1 cellular context compared by ENCODE assay signal in the genomic region with DNA sequence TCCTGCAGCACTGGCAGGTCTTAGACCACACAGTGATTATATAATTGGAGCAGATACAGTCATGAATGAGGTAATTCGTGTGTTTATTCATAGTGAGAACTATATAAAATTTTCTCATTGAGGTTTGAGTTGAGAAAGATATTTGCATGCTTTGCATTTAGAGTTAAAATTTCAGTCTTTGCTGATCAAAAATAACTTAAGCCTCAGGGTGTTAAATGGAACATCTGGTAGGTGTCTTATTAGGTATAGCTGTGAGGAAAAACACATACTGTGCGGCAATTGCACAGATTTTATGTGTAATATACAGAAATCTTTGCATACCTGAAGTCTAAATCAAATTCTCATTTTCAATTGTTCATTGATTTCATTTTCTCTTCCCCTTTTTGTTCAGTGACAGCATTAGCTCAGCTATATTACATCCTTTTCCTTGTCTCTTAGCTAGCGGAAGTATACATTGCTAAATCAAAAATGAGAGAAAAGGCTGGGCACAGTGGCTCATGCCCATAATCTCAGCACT.
TF ChIP-seq lines count a peak whose summit lies in the region.

No MANE protein-coding gene starts in this region.

TF ChIP-seq in GM12878, 131 proteins besides CTCF, POLR2A, EP300 and RAD21 (continued from another document and continues in another):
- TF ChIP-seq CEBPB (IDR thresholded peaks at IDR 0.05; ENCODE audit: borderline replicate concordance in 1 of 2, low read depth in 2 of 2, low read length in 2 of 2) (no peak), PML (IDR thresholded peaks at IDR 0.05; ENCODE audit: low read length) (peak; percentile 59; the same call in 1 of the 2 replicates), IKZF2 (IDR thresholded peaks at IDR 0.05) (no peak), BRCA1 (IDR thresholded peaks at IDR 0.05; ENCODE audit: low read depth, low read length) (no peak), TBL1XR1 (IDR thresholded peaks at IDR 0.05; ENCODE audit: low read depth, low read length) (0 out of 2 replicates have a peak, but pooled peaks have one; percentile 24), ATF2 (IDR thresholded peaks at IDR 0.05; ENCODE audit: low read length) (peak; percentile 88), RBBP5 (conservative IDR thresholded peaks at IDR 0.05) (no peak), E4F1 (IDR thresholded peaks at IDR 0.05; ENCODE audit: borderline replicate concordance, partially characterized antibody) (no peak), MXI1 (IDR thresholded peaks at IDR 0.05; ENCODE audit: low read depth, low read length) (peak; percentile 51; the same call in 1 of the 2 replicates), ATF7 (IDR thresholded peaks at IDR 0.05; ENCODE audit: low read depth) (peak; percentile 87), RFX5 (IDR thresholded peaks at IDR 0.05; ENCODE audit: low read depth, low read length) (no peak), SMARCA5 (IDR thresholded peaks at IDR 0.05) (no peak), NFIC (IDR thresholded peaks at IDR 0.05; ENCODE audit: low read depth, low read length) (peak; percentile 89), MTA2 (IDR thresholded peaks at IDR 0.05; ENCODE audit: low read depth) (peak; percentile 49; the same call in 1 of the 2 replicates), SPI1 (IDR thresholded peaks at IDR 0.05; ENCODE audit: borderline replicate concordance, insufficient read depth, low read depth, low read length) (peak; percentile 95), MEF2A (IDR thresholded peaks at IDR 0.05; ENCODE audit: insufficient read depth, low read depth, low read length) (0 out of 2 replicates have a peak, but pooled peaks have one; percentile 37), ZBTB11 (CRISPR knock-in tag; IDR thresholded peaks at IDR 0.05) (no peak), ZNF274 (IDR thresholded peaks at IDR 0.05; ENCODE audit: insufficient read depth, insufficient read length) (no peak), ESRRA (IDR thresholded peaks at IDR 0.05; ENCODE audit: low read length) (no peak), ZBED1 (IDR thresholded peaks at IDR 0.05; ENCODE audit: borderline replicate concordance) (no peak), BMI1 (IDR thresholded peaks at IDR 0.05; ENCODE audit: borderline replicate concordance) (no peak), TCF7 (IDR thresholded peaks at IDR 0.05; ENCODE audit: borderline replicate concordance) (0 out of 2 replicates have a peak, but pooled peaks have one; percentile 3), E2F4 (IDR thresholded peaks at IDR 0.05; ENCODE audit: low read depth, low read length) (no peak), RCOR1 (conservative IDR thresholded peaks at IDR 0.05; ENCODE audit: low read depth, low read length) (peak; percentile 64; the same call in 1 of the 2 replicates), MLLT1 (IDR thresholded peaks at IDR 0.05) (no peak), SRF (IDR thresholded peaks at IDR 0.05; ENCODE audit: low read depth in 2 of 2, low read length in 2 of 2) (no peak), ZNF217 (IDR thresholded peaks at IDR 0.05) (no peak), MTA3 (IDR thresholded peaks at IDR 0.05; ENCODE audit: borderline replicate concordance, low read length) (peak; percentile 65; the same call in 1 of the 2 replicates), RAD51 (IDR thresholded peaks at IDR 0.05) (no peak), CUX1 (IDR thresholded peaks at IDR 0.05; ENCODE audit: insufficient replicate concordance, low read depth, low read length) (peak; percentile 34), BCL11A (IDR thresholded peaks at IDR 0.05; ENCODE audit: low read depth, low read length) (peak; percentile 37; the same call in 1 of the 2 replicates), NR2F1 (conservative IDR thresholded peaks at IDR 0.05) (no peak), ETV6 (conservative IDR thresholded peaks at IDR 0.05 in 1 of 2, IDR thresholded peaks at IDR 0.05 in 1 of 2; ENCODE audit: borderline replicate concordance in 1 of 2, low read depth in 1 of 2) (peak in 1 of 2 experiments; percentile 65; a peak in 1 of 4 replicates), SMAD5 (IDR thresholded peaks at IDR 0.05; ENCODE audit: low read depth) (no peak), IRF4 (IDR thresholded peaks at IDR 0.05; ENCODE audit: low read depth, low read length) (no peak), ZNF24 (IDR thresholded peaks at IDR 0.05) (no peak), GABPA (IDR thresholded peaks at IDR 0.05; ENCODE audit: low read depth) (peak; percentile 64), DPF2 (IDR thresholded peaks at IDR 0.05) (peak; percentile 57; the same call in 1 of the 2 replicates), POLR2AphosphoS2 (IDR thresholded peaks at IDR 0.05; ENCODE audit: low read depth, low read length) (no peak), YY1 (IDR thresholded peaks at IDR 0.05; ENCODE audit: low read depth, low read length) (no peak)
- TF ChIP-seq, protein P1, sequence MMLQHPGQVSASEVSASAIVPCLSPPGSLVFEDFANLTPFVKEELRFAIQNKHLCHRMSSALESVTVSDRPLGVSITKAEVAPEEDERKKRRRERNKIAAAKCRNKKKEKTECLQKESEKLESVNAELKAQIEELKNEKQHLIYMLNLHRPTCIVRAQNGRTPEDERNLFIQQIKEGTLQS (IDR thresholded peaks at IDR 0.05; ENCODE audit: borderline replicate concordance, extremely low read depth, low read depth, low read length) = no peak
- TF ChIP-seq, protein P2, sequence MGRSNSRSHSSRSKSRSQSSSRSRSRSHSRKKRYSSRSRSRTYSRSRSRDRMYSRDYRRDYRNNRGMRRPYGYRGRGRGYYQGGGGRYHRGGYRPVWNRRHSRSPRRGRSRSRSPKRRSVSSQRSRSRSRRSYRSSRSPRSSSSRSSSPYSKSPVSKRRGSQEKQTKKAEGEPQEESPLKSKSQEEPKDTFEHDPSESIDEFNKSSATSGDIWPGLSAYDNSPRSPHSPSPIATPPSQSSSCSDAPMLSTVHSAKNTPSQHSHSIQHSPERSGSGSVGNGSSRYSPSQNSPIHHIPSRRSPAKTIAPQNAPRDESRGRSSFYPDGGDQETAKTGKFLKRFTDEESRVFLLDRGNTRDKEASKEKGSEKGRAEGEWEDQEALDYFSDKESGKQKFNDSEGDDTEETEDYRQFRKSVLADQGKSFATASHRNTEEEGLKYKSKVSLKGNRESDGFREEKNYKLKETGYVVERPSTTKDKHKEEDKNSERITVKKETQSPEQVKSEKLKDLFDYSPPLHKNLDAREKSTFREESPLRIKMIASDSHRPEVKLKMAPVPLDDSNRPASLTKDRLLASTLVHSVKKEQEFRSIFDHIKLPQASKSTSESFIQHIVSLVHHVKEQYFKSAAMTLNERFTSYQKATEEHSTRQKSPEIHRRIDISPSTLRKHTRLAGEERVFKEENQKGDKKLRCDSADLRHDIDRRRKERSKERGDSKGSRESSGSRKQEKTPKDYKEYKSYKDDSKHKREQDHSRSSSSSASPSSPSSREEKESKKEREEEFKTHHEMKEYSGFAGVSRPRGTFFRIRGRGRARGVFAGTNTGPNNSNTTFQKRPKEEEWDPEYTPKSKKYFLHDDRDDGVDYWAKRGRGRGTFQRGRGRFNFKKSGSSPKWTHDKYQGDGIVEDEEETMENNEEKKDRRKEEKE (IDR thresholded peaks at IDR 0.05) = no peak
